In genomic region chr22:50200333-50201190, GRCh38 we compare ENCODE assay signal across 8 cellular contexts. TPM values are rescaled to one million over a fixed set of nuclear protein-coding genes. Genes with fewer than 3 reads are reported as not detected.
A peak's percentile ranks its signal among the peaks of the same experiment; 100 is the strongest.
DNase-seq lines count a peak whose midpoint lies in the region; ATAC-seq, FAIRE-seq and TF ChIP-seq lines count a peak whose summit lies in the region.

TSS of gene SELENOO (plus strand) at chr22:50201011. CDS start at chr22:50201037, 26 bp downstream.

- peak within 1 kb of the TSS; percentile 61 for H3K14ac ChIP-seq in trophoblast cell (ENCODE audit: low read length)

- peak; percentile 92 for ATAC-seq in Right ventricle myocardium superior (ENCODE audit: poor library complexity)

- intact Hi-C loops in Right ventricle myocardium superior (cut with DNase I), result no loop called here
- intact Hi-C loops in tibial artery (cut with DNase I; ENCODE audit: low total_unique reads), result no loop called here

- peak within 1 kb of the TSS; percentile 69 for H3K18ac ChIP-seq in trophoblast cell (ENCODE audit: low read length)

- H4K8ac ChIP-seq in trophoblast cell (ENCODE audit: low read depth, low read length), result peak within 1 kb of the TSS; percentile 88

- no peak within 1 kb of the TSS for H3K23ac ChIP-seq in trophoblast cell (ENCODE audit: low read length)

- DNase-seq in HCEC 1CT, result peak; percentile 83
- peak; percentile 38 for DNase-seq in NCI-H1048 (lab: John Stamatoyannopoulos, UW)
- DNase-seq in SW480 (ENCODE audit: low spot score), result peak; percentile 72
- peak; percentile 88 for DNase-seq in activated naive CD8-positive, alpha-beta T cell treated with anti-CD3 and anti-CD28 coated beads, Interleukin-2, amount 50 U/mL, for 16 hours (ENCODE audit: low read depth, low spot score)
- DNase-seq in Right ventricle myocardium superior, result peak; percentile 95
- DNase-seq in trophoblast cell, result peak; percentile 75 to 84
- peak; percentile 88 to 95 for DNase-seq in tibial artery

- peak within 1 kb of the TSS; percentile 72 for H3K4ac ChIP-seq in trophoblast cell (ENCODE audit: low read depth, low read length)

- H3K79me1 ChIP-seq in trophoblast cell (ENCODE audit: low read length), result peaks cover 8% of the 10 kb centered on the region

- H3K27me3 ChIP-seq in trophoblast cell (ENCODE audit: insufficient read depth, low read length) (no peaks in the 10 kb centered on the region), tibial artery (no peaks in the 10 kb centered on the region)

- no peak within 1 kb of the TSS for H3K27ac ChIP-seq in trophoblast cell (ENCODE audit: low read depth, low read length)
- H3K27ac ChIP-seq in tibial artery, result peak within 1 kb of the TSS; percentile 76 to 89

- peak within 1 kb of the TSS; percentile 95 for H3K4me3 ChIP-seq in trophoblast cell (ENCODE audit: low read depth, low read length)
- peak within 1 kb of the TSS; percentile 80 to 88 for H3K4me3 ChIP-seq in tibial artery

- H3K36me3 ChIP-seq in trophoblast cell (ENCODE audit: control insufficient read depth in 1 of 2, insufficient read depth in 2 of 2, low read length in 2 of 2) (peaks cover 31 to 37% of the 10 kb centered on the region in 2 experiments), tibial artery (peaks cover 0 to 38% (median 18%) of the 10 kb centered on the region in 3 donors)

- H2BK12ac ChIP-seq in trophoblast cell (ENCODE audit: low read length), result no peak within 1 kb of the TSS

- peak within 1 kb of the TSS; percentile 94 for H2AFZ ChIP-seq in trophoblast cell (ENCODE audit: insufficient read depth, low read length, poor library complexity)

- H3K9ac ChIP-seq in trophoblast cell (ENCODE audit: low read length), result peak within 1 kb of the TSS; percentile 97

- no CpG with 5 or more reads among the region's 114 CpGs for WGBS in trophoblast cell (ENCODE audit: extremely low coverage, insufficient coverage, insufficient read length)

- H4K91ac ChIP-seq in trophoblast cell (ENCODE audit: low read depth, low read length), result peak within 1 kb of the TSS; percentile 88

- peak within 1 kb of the TSS; percentile 42 for H2AK5ac ChIP-seq in trophoblast cell (ENCODE audit: low read length)

- H3K4me2 ChIP-seq in trophoblast cell (ENCODE audit: low read length), result peak within 1 kb of the TSS; percentile 98

- H3K4me1 ChIP-seq in trophoblast cell (ENCODE audit: control insufficient read depth in 1 of 2, insufficient read depth in 2 of 2, low read length in 2 of 2) (peaks cover 8 to 13% of the 10 kb centered on the region in 2 experiments), tibial artery (peaks cover 0 to 22% (median 19%) of the 10 kb centered on the region in 4 donors)

- H3K9me3 ChIP-seq in trophoblast cell (ENCODE audit: insufficient read depth, low read depth, low read length) (peaks cover 1% of the 10 kb centered on the region), tibial artery (no peaks in the 10 kb centered on the region)

- H3K79me2 ChIP-seq in trophoblast cell (ENCODE audit: control insufficient read depth, insufficient read depth, low read length, poor library complexity), result peaks cover 10% of the 10 kb centered on the region

- peak within 1 kb of the TSS; percentile 62 for H4K12ac ChIP-seq in trophoblast cell (ENCODE audit: low read depth, low read length)

- H2BK120ac ChIP-seq in trophoblast cell (ENCODE audit: insufficient read depth, low read length, poor library complexity), result peak within 1 kb of the TSS; percentile 12

- peak within 1 kb of the TSS; percentile 59 for H2BK5ac ChIP-seq in trophoblast cell (ENCODE audit: low read depth, low read length, poor library complexity)

- FAIRE-seq in G401.6 (lab: Jason Lieb, UNC), result peak; percentile 62

- TF ChIP-seq CTCF in tibial artery (IDR thresholded peaks at IDR 0.05), result no peak

RNA-seq across cellular contexts. Expression of gene SELENOO, which starts in this region (rescaled TPM):
- total RNA-seq in Right ventricle myocardium superior, result 15.6 TPM
- 13.6 and 13.8 TPM in 2 replicates for polyA plus RNA-seq in trophoblast cell (2013)

Comparison
In these comparisons a context has a peak if more than half of its experiments do, and no peak if none do; other contexts are left out.
1. DNase-seq: peak in every context shown above with its lines; median percentile 95 in Right ventricle myocardium superior; 92 in tibial artery; 88 in activated naive CD8-positive, alpha-beta T cell treated with anti-CD3 and anti-CD28 coated beads, Interleukin-2, amount 50 U/mL, for 16 hours; 83 in HCEC 1CT; 80 in trophoblast cell; 72 in SW480; 38 in NCI-H1048.